24 cellular contexts compared by ENCODE assay signal in the genomic region with DNA sequence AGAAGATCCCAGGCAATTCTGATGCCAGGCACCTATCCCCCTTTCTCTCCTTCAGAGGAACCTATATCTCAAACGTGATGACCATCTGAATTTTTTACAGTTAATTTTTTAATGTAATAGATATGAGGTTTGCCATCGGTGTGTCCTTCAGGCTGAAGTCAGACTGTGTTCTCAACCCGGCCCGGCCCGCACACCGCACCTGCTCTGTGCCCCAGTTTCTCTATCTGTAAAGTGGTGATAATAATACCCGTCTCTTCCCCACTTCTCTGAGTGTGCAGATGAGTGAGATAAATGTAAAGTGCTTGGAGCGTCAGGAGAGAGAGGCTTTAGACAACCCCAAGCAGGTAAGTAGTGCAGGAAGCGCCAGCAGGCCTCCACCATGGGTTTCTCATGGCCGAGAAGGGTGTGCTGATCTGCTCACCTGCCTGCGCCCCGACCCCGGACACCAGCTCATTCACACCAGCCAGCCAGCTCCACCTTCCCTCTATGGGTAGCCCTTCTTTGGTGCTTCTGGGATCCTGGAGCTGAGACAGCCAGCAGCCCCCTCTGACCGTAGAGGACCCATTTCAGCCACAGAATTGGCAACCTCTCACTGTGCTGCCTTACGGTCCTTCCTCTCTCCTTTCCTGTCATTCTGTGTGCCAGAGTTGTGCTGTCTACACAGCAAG.
DNase-seq lines count a peak whose midpoint lies in the region; ATAC-seq and TF ChIP-seq lines count a peak whose summit lies in the region.
"Had no signal": no experiment of that assay in that cellular context is flagged by ENCODE, and none has a peak within 500 bp of the region (broad histone marks: within the 10 kb centered on the region; RNA-seq: fewer than 3 reads in every experiment).

No MANE protein-coding gene starts in this region.

- H3K4me1 Mint-ChIP-seq in CD4-positive, alpha-beta T cell (ENCODE audit: low read depth), result peaks cover 43% of the 10 kb centered on the region

- no peaks in the 10 kb centered on the region for H3K36me3 ChIP-seq in A673 (ENCODE audit: insufficient read depth, low read length, poor library complexity, severe bottlenecking)
- H3K36me3 ChIP-seq in parathyroid adenoma (ENCODE audit: control insufficient read depth, insufficient read depth, low read length), result no peaks in the 10 kb centered on the region
- H3K36me3 ChIP-seq: brain microvascular endothelial cell, colonic mucosa, right lobe of liver, vagina had no signal

- no peak overlapping the region for H2AFZ ChIP-seq in parathyroid adenoma

- H3K36me3 Mint-ChIP-seq in CD4-positive, alpha-beta T cell (ENCODE audit: low read depth), result no peaks in the 10 kb centered on the region
- H3K36me3 Mint-ChIP-seq: memory B cell had no signal

- H3K4me1 ChIP-seq in A673 (ENCODE audit: insufficient read depth, low read length, poor library complexity, severe bottlenecking), result peaks cover 8% of the 10 kb centered on the region
- peaks cover 34% of the 10 kb centered on the region for H3K4me1 ChIP-seq in parathyroid adenoma
- H3K4me1 ChIP-seq: colonic mucosa had no signal

- no peaks in the 10 kb centered on the region for H3K27me3 ChIP-seq in A673 (replicated peaks; ENCODE audit: insufficient read depth, low read depth, low read length, poor library complexity)
- no peaks in the 10 kb centered on the region for H3K27me3 ChIP-seq in CD4-positive, alpha-beta T cell (ENCODE audit: control insufficient read depth, insufficient read depth, low read length)
- H3K27me3 ChIP-seq in parathyroid adenoma (ENCODE audit: control insufficient read depth, insufficient read depth, low read length), result no peaks in the 10 kb centered on the region
- H3K27me3 ChIP-seq: brain microvascular endothelial cell, colonic mucosa, right lobe of liver, vagina had no signal

- no peaks in the 10 kb centered on the region for H3K79me2 ChIP-seq in parathyroid adenoma

- CTCF ChIA-PET in A673 (lab: Charles Lee), result no interaction called here
- CTCF ChIA-PET in CD4-positive, alpha-beta T cell (lab: Charles Lee), result no interaction called here

- peak overlapping the region; percentile 85 for H3K27ac Mint-ChIP-seq in CD4-positive, alpha-beta T cell
- H3K27ac Mint-ChIP-seq: activated T-helper 1 cell treated with anti-CD3 and anti-CD28 coated beads, Interleukin-12 subunit alpha, Interleukin-12 subunit beta, Interleukin-2, Interleukin-4 antibody, amounts not matched to agents 30 ng/mL and 10 ng/mL and 1 ng/mL, durations not matched to agents 14 hours and 24 hours and 36 hours; memory B cell had no signal

- no peak overlapping the region for H3K9ac ChIP-seq in parathyroid adenoma

- intact Hi-C loops in A673 (cut with micrococcal nuclease; ENCODE audit: unreplicated experiment), result no loop called here
- intact Hi-C loops in CD4-positive, alpha-beta T cell (cut with DNase I, micrococcal nuclease), result no loop called here

- H3K4me3 ChIP-seq in A673 (ENCODE audit: low read depth, low read length, poor library complexity, severe bottlenecking) (no peak overlapping the region), coronary artery (no peak overlapping the region), parathyroid adenoma (ENCODE audit: low read depth, low read length) (no peak overlapping the region)
- H3K4me3 ChIP-seq: colonic mucosa, GM12878, right lobe of liver, vagina had no signal

- no peak for ATAC-seq in CD4-positive, alpha-beta T cell (ENCODE audit: poor library complexity)
- ATAC-seq in GM19351 (IDR thresholded peaks at IDR 0.05; ENCODE audit: unreplicated experiment), result no peak
- ATAC-seq: GM12878, left cardiac atrium, SK-N-SH treated with all-trans-retinoic acid at 6 μM for 48 hours had no signal

- H3K9me3 ChIP-seq in A673 (ENCODE audit: low read depth, low read length, poor library complexity, severe bottlenecking) (no peaks in the 10 kb centered on the region), parathyroid adenoma (ENCODE audit: control insufficient read depth, low read length) (no peaks in the 10 kb centered on the region)
- no peaks in the 10 kb centered on the region for H3K9me3 ChIP-seq in CD4-positive, alpha-beta T cell (ENCODE audit: control insufficient read depth, low read length)
- H3K9me3 ChIP-seq: colonic mucosa, right lobe of liver, vagina had no signal

- no TSS peak for BruUV-seq in A673 (replicated peaks; lab: Mats Ljungman, UMichigan)

- DNase-seq in A673 (ENCODE audit: low spot score), result no peak
- DNase-seq in CD4-positive, alpha-beta T cell, result no peak
- peak; percentile 64 for DNase-seq in coronary artery (ENCODE audit: low spot score)
- DNase-seq in NCI-H1694 treated with DMSO at 0.1 percent for 48 hours (lab: John Stamatoyannopoulos, UW), result no peak
- no peak for DNase-seq in iPS-NIHi7 (ENCODE audit: extremely low spot score)
- DNase-seq: brain microvascular endothelial cell; colonic mucosa; DMS79; HCEC 1CT; left cardiac atrium; MM.1S; NCI-H1436 treated with DMSO at 0.1 percent for 48 hours; NCI-H2171; NCI-H526 treated with DMSO at 0.1 percent for 48 hours; right lobe of liver; stimulated activated CD8-positive, alpha-beta memory T cell treated with anti-CD3 and anti-CD28 coated beads, Interleukin-4, amount 100 ng/mL, for 48 hours; T-helper 9 cell had no signal

- H3K27me3 Mint-ChIP-seq in CD4-positive, alpha-beta T cell, result no peaks in the 10 kb centered on the region
- H3K27me3 Mint-ChIP-seq: memory B cell had no signal

- TF ChIP-seq CTCF in A673 (conservative IDR thresholded peaks at IDR 0.05; ENCODE audit: low read depth, low read length) (no peak), coronary artery (IDR thresholded peaks at IDR 0.05) (no peak), parathyroid adenoma (IDR thresholded peaks at IDR 0.05) (no peak)
- no peak for TF ChIP-seq CTCF in CD4-positive, alpha-beta T cell (IDR thresholded peaks at IDR 0.05)

- peak overlapping the region; percentile 24 for H3K27ac ChIP-seq in A673 (ENCODE audit: low read depth, low read length, poor library complexity, severe bottlenecking)
- no peak overlapping the region for H3K27ac ChIP-seq in CD4-positive, alpha-beta T cell (ENCODE audit: low read depth, low read length)
- no peak overlapping the region for H3K27ac ChIP-seq in coronary artery
- peak overlapping the region; percentile 66 for H3K27ac ChIP-seq in parathyroid adenoma
- H3K27ac ChIP-seq: brain microvascular endothelial cell, colonic mucosa, vagina had no signal

- H3K4me3 Mint-ChIP-seq in CD4-positive, alpha-beta T cell, result no peak overlapping the region
- H3K4me3 Mint-ChIP-seq: activated T-helper 1 cell treated with anti-CD3 and anti-CD28 coated beads, Interleukin-12 subunit alpha, Interleukin-12 subunit beta, Interleukin-2, Interleukin-4 antibody, amounts not matched to agents 30 ng/mL and 10 ng/mL and 1 ng/mL, durations not matched to agents 14 hours and 24 hours and 36 hours; memory B cell had no signal

- H3K9me3 Mint-ChIP-seq in CD4-positive, alpha-beta T cell, result no peaks in the 10 kb centered on the region
- H3K9me3 Mint-ChIP-seq: activated T-helper 1 cell treated with anti-CD3 and anti-CD28 coated beads, Interleukin-12 subunit alpha, Interleukin-12 subunit beta, Interleukin-2, Interleukin-4 antibody, amounts not matched to agents 30 ng/mL and 10 ng/mL and 1 ng/mL, durations not matched to agents 14 hours and 24 hours and 36 hours; memory B cell had no signal

- peak overlapping the region; percentile 37 for H3K4me2 ChIP-seq in parathyroid adenoma (ENCODE audit: low read length)

- POLR2A ChIA-PET in A673 (lab: Charles Lee; ENCODE audit: low non-redundant PET), result no interaction called here
- POLR2A ChIA-PET in CD4-positive, alpha-beta T cell (lab: Charles Lee), result no interaction called here

Comparison
In these comparisons a context has a peak if more than half of its experiments do, and no peak if none do; other contexts are left out.
1. H3K27ac ChIP-seq: peak in A673 (single experiment) and parathyroid adenoma (single experiment); none in CD4-positive, alpha-beta T cell (single experiment) and coronary artery (0 of 2).